Comparison of ENCODE assay signal across 16 cellular contexts in the genomic region with DNA sequence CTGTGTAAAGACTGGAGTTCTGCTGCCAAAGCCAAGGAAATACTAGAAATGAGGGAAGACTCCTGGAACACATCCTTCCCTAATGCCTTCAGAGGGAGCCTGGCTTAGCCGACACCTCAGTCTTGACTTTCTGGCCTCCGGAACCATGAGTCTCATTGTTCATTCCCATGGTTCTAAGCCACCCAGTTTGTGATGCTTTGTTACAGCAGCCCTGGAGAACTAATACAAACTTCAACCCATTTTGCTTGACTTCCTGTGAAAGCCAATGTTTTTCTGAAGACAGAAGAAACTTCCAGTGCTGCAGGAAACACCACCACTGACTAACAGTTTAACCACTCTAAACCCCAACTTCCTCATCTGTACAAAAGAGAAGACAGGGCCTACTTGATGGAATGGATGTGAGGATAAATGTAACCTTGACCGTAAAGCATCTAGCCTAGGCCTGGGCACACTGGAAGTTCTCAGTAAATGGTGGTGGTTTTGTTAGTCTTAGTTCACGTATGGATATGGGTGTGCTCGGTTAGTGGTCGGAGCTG.
DNase-seq lines count a peak whose midpoint lies in the region; ATAC-seq, FAIRE-seq and TF ChIP-seq lines count a peak whose summit lies in the region.
"Had no signal": no experiment of that assay in that cellular context is flagged by ENCODE, and none has a peak within 500 bp of the region (broad histone marks: within the 10 kb centered on the region; RNA-seq: fewer than 3 reads in every experiment).

No MANE protein-coding gene starts in this region.

- H4K20me1 ChIP-seq in DND-41 (ENCODE audit: insufficient read depth, low read length), result no peaks in the 10 kb centered on the region

- peaks cover 0 to 3% of the 10 kb centered on the region in 2 donors for H3K36me3 Mint-ChIP-seq in CD14-positive monocyte
- H3K36me3 Mint-ChIP-seq in activated T-helper 2 cell treated with anti-CD3 and anti-CD28 coated beads, Interferon-gamma antibody, Interleukin-2, Interleukin-4, amounts not matched to agents 10 μg/mL and 5 μg/mL and 100 μg/mL, durations not matched to agents 14 hours and 24 hours and 36 hours (ENCODE audit: low read depth), result peaks cover 37% of the 10 kb centered on the region
- H3K36me3 Mint-ChIP-seq: brain had no signal

- ATAC-seq in DND-41 (ENCODE audit: insufficient read depth, low read depth), result peak; percentile 85
- ATAC-seq in pancreas, result no peak
- ATAC-seq: activated CD4-positive, CD25-positive, alpha-beta regulatory T cell treated with anti-CD3 and anti-CD28 coated beads, Interleukin-2, amount 50 U/mL, for 24 hours; right cardiac atrium had no signal

- peak overlapping the region; percentile 82 for H2AFZ ChIP-seq in DND-41 (ENCODE audit: low read depth, low read length)

- FAIRE-seq in pancreas (lab: Jason Lieb, UNC), result no peak

- peak overlapping the region; percentile 39; the same call in 1 of the 2 replicates for H3K9ac ChIP-seq in DND-41 (ENCODE audit: low read depth, low read length)

- no peaks in the 10 kb centered on the region; the same call in 1 of the 2 replicates for H3K36me3 ChIP-seq in DND-41 (ENCODE audit: insufficient read depth, low read length)
- no peaks in the 10 kb centered on the region for H3K36me3 ChIP-seq in Peyer's patch
- no peaks in the 10 kb centered on the region for H3K36me3 ChIP-seq in pancreas
- H3K36me3 ChIP-seq: thyroid gland had no signal

- H3K27me3 Mint-ChIP-seq in CD14-positive monocyte (ENCODE audit: low read depth in 3 of 3), result peaks cover 6 to 8% (median 6%) of the 10 kb centered on the region in 3 donors
- H3K27me3 Mint-ChIP-seq in activated T-helper 2 cell treated with anti-CD3 and anti-CD28 coated beads, Interferon-gamma antibody, Interleukin-2, Interleukin-4, amounts not matched to agents 10 μg/mL and 5 μg/mL and 100 μg/mL, durations not matched to agents 14 hours and 24 hours and 36 hours (ENCODE audit: low read depth), result peaks cover 3% of the 10 kb centered on the region

- peak overlapping the region; percentile 20 for H3K4me2 ChIP-seq in DND-41 (ENCODE audit: insufficient read depth, low read length)

- TF ChIP-seq POLR2A in Peyer's patch (IDR thresholded peaks at IDR 0.05), result no peak

- WGBS in pancreas, 2 donors, result 94 to 95% methylated on average over 6 of the region's 6 CpGs

- DNase-seq in CD14-positive monocyte (ENCODE audit: low spot score), result no peak
- DNase-seq in DND-41, result peak; percentile 56
- DNase-seq in OCI-M1 (lab: John Stamatoyannopoulos, UW), result peak; percentile 8
- no peak for DNase-seq in activated T-helper 2 cell treated with anti-CD3 and anti-CD28 coated beads, Interferon-gamma antibody, Interleukin-2, Interleukin-4, amounts not matched to agents 10 μg/mL and 5 μg/mL and 100 μg/mL, durations not matched to agents 14 hours and 24 hours and 36 hours (ENCODE audit: low spot score)
- DNase-seq in activated effector memory CD4-positive, alpha-beta T cell treated with Interleukin-2 at 50 U/mL for 16 hours, result no peak
- DNase-seq in Peyer's patch, result no peak
- DNase-seq in pancreas, result no peak
- no peak for DNase-seq in ecto neural progenitor cell (ENCODE audit: low spot score)
- DNase-seq: C1 segment of cervical spinal cord; effector CD8-positive, alpha-beta T cell; NCI-H1092; right cardiac atrium; stimulated activated CD4-positive, alpha-beta T cell treated with anti-CD3 and anti-CD28 coated beads, Interleukin-1b, Interleukin-23, amount 100 ng/mL, for 48 hours; thyroid gland had no signal

- H3K4me3 ChIP-seq in DND-41 (ENCODE audit: low read depth in 1 of 2, low read length in 2 of 2), result peak overlapping the region in 1 of 2 experiments; percentile 36; a peak in 2 of 4 replicates
- no peak overlapping the region for H3K4me3 ChIP-seq in Peyer's patch
- no peak overlapping the region for H3K4me3 ChIP-seq in pancreas
- H3K4me3 ChIP-seq: thyroid gland had no signal

- H3K27me3 ChIP-seq in DND-41 (ENCODE audit: insufficient read depth, low read length, poor library complexity) (no peaks in the 10 kb centered on the region), Peyer's patch (no peaks in the 10 kb centered on the region), pancreas (no peaks in the 10 kb centered on the region)
- H3K27me3 ChIP-seq: thyroid gland had no signal

- peaks cover 0 to 22% (median 11%) of the 10 kb centered on the region in 7 donors for H3K9me3 Mint-ChIP-seq in CD14-positive monocyte
- H3K9me3 Mint-ChIP-seq in activated T-helper 2 cell treated with anti-CD3 and anti-CD28 coated beads, Interferon-gamma antibody, Interleukin-2, Interleukin-4, amounts not matched to agents 10 μg/mL and 5 μg/mL and 100 μg/mL, durations not matched to agents 14 hours and 24 hours and 36 hours, result peaks cover 33% of the 10 kb centered on the region

- peaks cover 13% of the 10 kb centered on the region for H3K4me1 Mint-ChIP-seq in CD14-positive monocyte
- peaks cover 33% of the 10 kb centered on the region for H3K4me1 Mint-ChIP-seq in activated T-helper 2 cell treated with anti-CD3 and anti-CD28 coated beads, Interferon-gamma antibody, Interleukin-2, Interleukin-4, amounts not matched to agents 10 μg/mL and 5 μg/mL and 100 μg/mL, durations not matched to agents 14 hours and 24 hours and 36 hours (ENCODE audit: low read depth)

- H3K27ac Mint-ChIP-seq in CD14-positive monocyte, result peak overlapping the region in 6 of 7 donors; percentile 38 to 85 (median 68)
- peak overlapping the region; percentile 20 for H3K27ac Mint-ChIP-seq in activated T-helper 2 cell treated with anti-CD3 and anti-CD28 coated beads, Interferon-gamma antibody, Interleukin-2, Interleukin-4, amounts not matched to agents 10 μg/mL and 5 μg/mL and 100 μg/mL, durations not matched to agents 14 hours and 24 hours and 36 hours
- H3K27ac Mint-ChIP-seq: brain had no signal

- TF ChIP-seq CTCF in CD14-positive monocyte (IDR thresholded peaks at IDR 0.05) (no peak), DND-41 (IDR thresholded peaks at IDR 0.05; ENCODE audit: borderline replicate concordance, extremely low read depth, low read length, poor library complexity, severe bottlenecking) (no peak), Peyer's patch (IDR thresholded peaks at IDR 0.05) (no peak), pancreas (IDR thresholded peaks at IDR 0.05) (no peak)

- H3K4me1 ChIP-seq in DND-41 (ENCODE audit: insufficient read depth, low read length) (peaks cover 49% of the 10 kb centered on the region), Peyer's patch (peaks cover 0 to 7% (median 0%) of the 10 kb centered on the region in 4 donors), pancreas (no peaks in the 10 kb centered on the region)
- H3K4me1 ChIP-seq: thyroid gland had no signal

- intact Hi-C loops in CD14-positive monocyte (cut with micrococcal nuclease), result no loop called here
- intact Hi-C loops in activated T-helper 2 cell treated with anti-CD3 and anti-CD28 coated beads, Interferon-gamma antibody, Interleukin-2, Interleukin-4, amounts not matched to agents 10 μg/mL and 5 μg/mL and 100 μg/mL, durations not matched to agents 14 hours and 24 hours and 36 hours (cut with micrococcal nuclease), result no loop called here
- intact Hi-C loops in pancreas (cut with DNase I), result no loop called here

- peaks cover 10% of the 10 kb centered on the region for H3K9me3 ChIP-seq in DND-41 (ENCODE audit: insufficient read depth, low read length, severe bottlenecking)
- no peaks in the 10 kb centered on the region for H3K9me3 ChIP-seq in Peyer's patch
- no peaks in the 10 kb centered on the region for H3K9me3 ChIP-seq in pancreas
- H3K9me3 ChIP-seq: thyroid gland had no signal

- peak overlapping the region; percentile 96 for H3K27ac ChIP-seq in DND-41 (ENCODE audit: low read length)
- peak overlapping the region in 1 of 4 donors; percentile 6 for H3K27ac ChIP-seq in Peyer's patch
- H3K27ac ChIP-seq in pancreas, result no peak overlapping the region
- H3K27ac ChIP-seq: thyroid gland had no signal

- H3K4me3 Mint-ChIP-seq in CD14-positive monocyte, result no peak overlapping the region
- no peak overlapping the region for H3K4me3 Mint-ChIP-seq in activated T-helper 2 cell treated with anti-CD3 and anti-CD28 coated beads, Interferon-gamma antibody, Interleukin-2, Interleukin-4, amounts not matched to agents 10 μg/mL and 5 μg/mL and 100 μg/mL, durations not matched to agents 14 hours and 24 hours and 36 hours (ENCODE audit: low read depth)
- H3K4me3 Mint-ChIP-seq: brain had no signal

- no peaks in the 10 kb centered on the region for H3K79me2 ChIP-seq in DND-41 (ENCODE audit: insufficient read depth, low read length)

Comparison
In these comparisons a context has a peak if more than half of its experiments do, and no peak if none do; other contexts are left out.
1. DNase-seq: peak in DND-41 (single experiment) and OCI-M1 (single experiment); none in CD14-positive monocyte (single experiment), activated T-helper 2 cell treated with anti-CD3 and anti-CD28 coated beads, Interferon-gamma antibody, Interleukin-2, Interleukin-4, amounts not matched to agents 10 μg/mL and 5 μg/mL and 100 μg/mL, durations not matched to agents 14 hours and 24 hours and 36 hours (single experiment), activated effector memory CD4-positive, alpha-beta T cell treated with Interleukin-2 at 50 U/mL for 16 hours (single experiment), Peyer's patch (0 of 3), pancreas (0 of 6) and ecto neural progenitor cell (single experiment).